1 cellular context compared by ENCODE assay signal in the genomic region with DNA sequence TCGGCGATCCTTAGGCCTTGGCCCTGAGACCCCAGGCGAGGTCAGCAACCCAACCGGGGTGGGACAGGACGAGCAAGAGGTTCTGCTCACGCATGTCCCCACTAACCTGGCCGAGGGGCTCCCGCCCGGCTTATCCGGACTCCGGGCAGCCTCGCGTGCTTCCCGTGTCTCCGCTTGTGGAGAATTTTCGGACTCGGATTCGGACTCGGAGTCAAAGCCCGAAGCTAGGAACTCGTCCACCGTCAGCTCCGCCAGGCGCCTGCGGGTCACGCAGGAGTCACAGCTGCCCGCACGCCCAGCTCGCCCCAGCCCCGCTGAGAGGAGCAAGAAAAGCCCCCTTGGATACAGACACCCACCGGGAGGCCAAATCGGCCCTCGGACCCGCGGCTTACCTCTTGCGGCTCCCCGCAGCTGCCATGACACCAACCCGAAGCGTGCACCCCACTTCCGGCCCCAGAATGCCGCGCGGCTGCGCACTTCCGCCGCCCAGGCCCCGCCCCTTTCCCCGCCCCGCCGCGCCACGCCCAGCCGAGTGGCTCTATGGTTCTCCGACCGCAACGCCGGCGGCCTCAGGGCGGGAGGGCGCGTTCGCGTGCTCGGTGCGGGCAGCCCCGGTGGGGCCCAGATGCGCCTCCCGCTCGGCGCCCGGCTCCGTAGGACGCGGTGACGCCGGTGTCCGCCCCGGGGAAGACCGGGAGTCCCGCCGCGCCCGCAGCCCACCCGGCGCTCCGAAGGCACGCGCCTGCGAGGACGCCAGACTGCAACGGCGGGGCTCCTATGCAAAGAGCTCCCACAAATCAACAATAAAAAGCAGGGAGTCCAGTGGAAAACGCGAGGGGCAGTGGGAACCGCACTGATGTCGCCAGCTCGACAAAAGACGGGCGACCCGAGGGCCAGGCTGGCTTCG.
A peak's percentile ranks its signal among the peaks of the same experiment; 100 is the strongest.
TF ChIP-seq lines count a peak whose summit lies in the region.

A gene (minus strand): TSS at position 434 of the 907 bp plus-strand sequence. CDS start 16 bp downstream, at position 418.

TF ChIP-seq in HepG2, 621 proteins besides CTCF, POLR2A, EP300 and RAD21 (continued from another document and continues in another):
- TF ChIP-seq, protein P1, sequence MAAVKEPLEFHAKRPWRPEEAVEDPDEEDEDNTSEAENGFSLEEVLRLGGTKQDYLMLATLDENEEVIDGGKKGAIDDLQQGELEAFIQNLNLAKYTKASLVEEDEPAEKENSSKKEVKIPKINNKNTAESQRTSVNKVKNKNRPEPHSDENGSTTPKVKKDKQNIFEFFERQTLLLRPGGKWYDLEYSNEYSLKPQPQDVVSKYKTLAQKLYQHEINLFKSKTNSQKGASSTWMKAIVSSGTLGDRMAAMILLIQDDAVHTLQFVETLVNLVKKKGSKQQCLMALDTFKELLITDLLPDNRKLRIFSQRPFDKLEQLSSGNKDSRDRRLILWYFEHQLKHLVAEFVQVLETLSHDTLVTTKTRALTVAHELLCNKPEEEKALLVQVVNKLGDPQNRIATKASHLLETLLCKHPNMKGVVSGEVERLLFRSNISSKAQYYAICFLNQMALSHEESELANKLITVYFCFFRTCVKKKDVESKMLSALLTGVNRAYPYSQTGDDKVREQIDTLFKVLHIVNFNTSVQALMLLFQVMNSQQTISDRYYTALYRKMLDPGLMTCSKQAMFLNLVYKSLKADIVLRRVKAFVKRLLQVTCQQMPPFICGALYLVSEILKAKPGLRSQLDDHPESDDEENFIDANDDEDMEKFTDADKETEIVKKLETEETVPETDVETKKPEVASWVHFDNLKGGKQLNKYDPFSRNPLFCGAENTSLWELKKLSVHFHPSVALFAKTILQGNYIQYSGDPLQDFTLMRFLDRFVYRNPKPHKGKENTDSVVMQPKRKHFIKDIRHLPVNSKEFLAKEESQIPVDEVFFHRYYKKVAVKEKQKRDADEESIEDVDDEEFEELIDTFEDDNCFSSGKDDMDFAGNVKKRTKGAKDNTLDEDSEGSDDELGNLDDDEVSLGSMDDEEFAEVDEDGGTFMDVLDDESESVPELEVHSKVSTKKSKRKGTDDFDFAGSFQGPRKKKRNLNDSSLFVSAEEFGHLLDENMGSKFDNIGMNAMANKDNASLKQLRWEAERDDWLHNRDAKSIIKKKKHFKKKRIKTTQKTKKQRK (IDR thresholded peaks at IDR 0.05; ENCODE audit: low read length), result no peak
- TF ChIP-seq JUN (CRISPR knock-in tag; IDR thresholded peaks at IDR 0.05) (no peak), ZNF746 (CRISPR knock-in tag; IDR thresholded peaks at IDR 0.05) (no peak), ARNTL (CRISPR knock-in tag; IDR thresholded peaks at IDR 0.05) (no peak), ZSCAN22 (CRISPR knock-in tag; IDR thresholded peaks at IDR 0.05) (no peak), ZNF75D (CRISPR knock-in tag; IDR thresholded peaks at IDR 0.05; ENCODE audit: borderline replicate concordance) (no peak), ZNF850 (CRISPR knock-in tag; conservative IDR thresholded peaks at IDR 0.05) (0 out of 2 replicates have a peak, but pooled peaks have one; percentile 23), XRCC5 (optimal IDR thresholded peaks at IDR 0.05; ENCODE audit: low read length) (no peak), MIER2 (CRISPR knock-in tag; IDR thresholded peaks at IDR 0.05) (no peak), NCOA5 (CRISPR knock-in tag; IDR thresholded peaks at IDR 0.05) (no peak), ZC3H4 (CRISPR knock-in tag; IDR thresholded peaks at IDR 0.05; ENCODE audit: borderline replicate concordance) (no peak), ZNF274 (CRISPR knock-in tag; IDR thresholded peaks at IDR 0.05) (no peak; the same call in 1 of the 2 replicates), KDM5B (CRISPR knock-in tag; IDR thresholded peaks at IDR 0.05; ENCODE audit: borderline replicate concordance) (no peak; the same call in none of the 2 replicates), HNF4A (CRISPR knock-in tag; IDR thresholded peaks at IDR 0.05) (no peak), ZNF460 (CRISPR knock-in tag; IDR thresholded peaks at IDR 0.05; ENCODE audit: borderline replicate concordance) (no peak; the same call in 1 of the 2 replicates), JUND (CRISPR knock-in tag; IDR thresholded peaks at IDR 0.05) (0 out of 2 replicates have a peak, but pooled peaks have one; percentile 21), ZNF878 (CRISPR knock-in tag; IDR thresholded peaks at IDR 0.05) (no peak), ATM (IDR thresholded peaks at IDR 0.05; ENCODE audit: borderline replicate concordance) (no peak), SAP130 (CRISPR knock-in tag; IDR thresholded peaks at IDR 0.05; ENCODE audit: low read depth) (peak; percentile 93), CEBPG (CRISPR knock-in tag; IDR thresholded peaks at IDR 0.05) (no peak), ZIK1 (CRISPR knock-in tag; IDR thresholded peaks at IDR 0.05; ENCODE audit: borderline replicate concordance, low read depth) (no peak), CREB1 (IDR thresholded peaks at IDR 0.05) (no peak), CREB1 (CRISPR knock-in tag; IDR thresholded peaks at IDR 0.05) (no peak), MEIS2 (CRISPR knock-in tag; IDR thresholded peaks at IDR 0.05) (peak; percentile 53; the same call in 1 of the 2 replicates), TAF15 (IDR thresholded peaks at IDR 0.05; ENCODE audit: low read depth, low read length, poor library complexity, severe bottlenecking) (no peak), HNRNPK (IDR thresholded peaks at IDR 0.05; ENCODE audit: low read depth, low read length, poor library complexity, severe bottlenecking) (peak; percentile 12), ZBTB42 (CRISPR knock-in tag; IDR thresholded peaks at IDR 0.05) (no peak), XBP1 (CRISPR knock-in tag; IDR thresholded peaks at IDR 0.05) (no peak), ZNF383 (CRISPR knock-in tag; IDR thresholded peaks at IDR 0.05; ENCODE audit: borderline replicate concordance) (no peak), CENPT (CRISPR knock-in tag; IDR thresholded peaks at IDR 0.05; ENCODE audit: low read depth) (no peak), TARDBP (CRISPR knock-in tag; IDR thresholded peaks at IDR 0.05) (peak; percentile 50; the same call in 1 of the 2 replicates), ZBTB8A (CRISPR knock-in tag; IDR thresholded peaks at IDR 0.05; ENCODE audit: borderline replicate concordance, low read depth) (no peak), ZNF558 (CRISPR knock-in tag; IDR thresholded peaks at IDR 0.05; ENCODE audit: borderline replicate concordance) (peak; percentile 72; the same call in 1 of the 2 replicates), MYC (CRISPR knock-in tag; IDR thresholded peaks at IDR 0.05; ENCODE audit: borderline replicate concordance) (peak; percentile 93), NR3C1 (CRISPR knock-in tag; IDR thresholded peaks at IDR 0.05) (no peak), ZFP36L2 (CRISPR knock-in tag; IDR thresholded peaks at IDR 0.05) (no peak), ZNF556 (CRISPR knock-in tag; IDR thresholded peaks at IDR 0.05; ENCODE audit: borderline replicate concordance) (0 out of 2 replicates have a peak, but pooled peaks have one; percentile 18), EZH2 (conservative IDR thresholded peaks at IDR 0.05; ENCODE audit: low read depth, low read length) (no peak)
- TF ChIP-seq, protein P2, sequence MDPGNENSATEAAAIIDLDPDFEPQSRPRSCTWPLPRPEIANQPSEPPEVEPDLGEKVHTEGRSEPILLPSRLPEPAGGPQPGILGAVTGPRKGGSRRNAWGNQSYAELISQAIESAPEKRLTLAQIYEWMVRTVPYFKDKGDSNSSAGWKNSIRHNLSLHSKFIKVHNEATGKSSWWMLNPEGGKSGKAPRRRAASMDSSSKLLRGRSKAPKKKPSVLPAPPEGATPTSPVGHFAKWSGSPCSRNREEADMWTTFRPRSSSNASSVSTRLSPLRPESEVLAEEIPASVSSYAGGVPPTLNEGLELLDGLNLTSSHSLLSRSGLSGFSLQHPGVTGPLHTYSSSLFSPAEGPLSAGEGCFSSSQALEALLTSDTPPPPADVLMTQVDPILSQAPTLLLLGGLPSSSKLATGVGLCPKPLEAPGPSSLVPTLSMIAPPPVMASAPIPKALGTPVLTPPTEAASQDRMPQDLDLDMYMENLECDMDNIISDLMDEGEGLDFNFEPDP (CRISPR knock-in tag; conservative IDR thresholded peaks at IDR 0.05), result no peak
- TF ChIP-seq, protein P3, sequence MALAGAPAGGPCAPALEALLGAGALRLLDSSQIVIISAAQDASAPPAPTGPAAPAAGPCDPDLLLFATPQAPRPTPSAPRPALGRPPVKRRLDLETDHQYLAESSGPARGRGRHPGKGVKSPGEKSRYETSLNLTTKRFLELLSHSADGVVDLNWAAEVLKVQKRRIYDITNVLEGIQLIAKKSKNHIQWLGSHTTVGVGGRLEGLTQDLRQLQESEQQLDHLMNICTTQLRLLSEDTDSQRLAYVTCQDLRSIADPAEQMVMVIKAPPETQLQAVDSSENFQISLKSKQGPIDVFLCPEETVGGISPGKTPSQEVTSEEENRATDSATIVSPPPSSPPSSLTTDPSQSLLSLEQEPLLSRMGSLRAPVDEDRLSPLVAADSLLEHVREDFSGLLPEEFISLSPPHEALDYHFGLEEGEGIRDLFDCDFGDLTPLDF (CRISPR knock-in tag; IDR thresholded peaks at IDR 0.05), result peak; percentile 59; the same call in 1 of the 2 replicates
- TF ChIP-seq, protein P4, sequence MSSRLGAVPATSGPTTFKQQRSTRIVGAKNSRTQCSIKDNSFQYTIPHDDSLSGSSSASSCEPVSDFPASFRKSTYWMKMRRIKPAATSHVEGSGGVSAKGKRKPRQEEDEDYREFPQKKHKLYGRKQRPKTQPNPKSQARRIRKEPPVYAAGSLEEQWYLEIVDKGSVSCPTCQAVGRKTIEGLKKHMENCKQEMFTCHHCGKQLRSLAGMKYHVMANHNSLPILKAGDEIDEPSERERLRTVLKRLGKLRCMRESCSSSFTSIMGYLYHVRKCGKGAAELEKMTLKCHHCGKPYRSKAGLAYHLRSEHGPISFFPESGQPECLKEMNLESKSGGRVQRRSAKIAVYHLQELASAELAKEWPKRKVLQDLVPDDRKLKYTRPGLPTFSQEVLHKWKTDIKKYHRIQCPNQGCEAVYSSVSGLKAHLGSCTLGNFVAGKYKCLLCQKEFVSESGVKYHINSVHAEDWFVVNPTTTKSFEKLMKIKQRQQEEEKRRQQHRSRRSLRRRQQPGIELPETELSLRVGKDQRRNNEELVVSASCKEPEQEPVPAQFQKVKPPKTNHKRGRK (CRISPR knock-in tag; IDR thresholded peaks at IDR 0.05), result no peak
- TF ChIP-seq, protein P5, sequence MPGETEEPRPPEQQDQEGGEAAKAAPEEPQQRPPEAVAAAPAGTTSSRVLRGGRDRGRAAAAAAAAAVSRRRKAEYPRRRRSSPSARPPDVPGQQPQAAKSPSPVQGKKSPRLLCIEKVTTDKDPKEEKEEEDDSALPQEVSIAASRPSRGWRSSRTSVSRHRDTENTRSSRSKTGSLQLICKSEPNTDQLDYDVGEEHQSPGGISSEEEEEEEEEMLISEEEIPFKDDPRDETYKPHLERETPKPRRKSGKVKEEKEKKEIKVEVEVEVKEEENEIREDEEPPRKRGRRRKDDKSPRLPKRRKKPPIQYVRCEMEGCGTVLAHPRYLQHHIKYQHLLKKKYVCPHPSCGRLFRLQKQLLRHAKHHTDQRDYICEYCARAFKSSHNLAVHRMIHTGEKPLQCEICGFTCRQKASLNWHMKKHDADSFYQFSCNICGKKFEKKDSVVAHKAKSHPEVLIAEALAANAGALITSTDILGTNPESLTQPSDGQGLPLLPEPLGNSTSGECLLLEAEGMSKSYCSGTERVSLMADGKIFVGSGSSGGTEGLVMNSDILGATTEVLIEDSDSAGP (CRISPR knock-in tag; IDR thresholded peaks at IDR 0.05; ENCODE audit: borderline replicate concordance), result peak; percentile 71
- TF ChIP-seq, protein P6, sequence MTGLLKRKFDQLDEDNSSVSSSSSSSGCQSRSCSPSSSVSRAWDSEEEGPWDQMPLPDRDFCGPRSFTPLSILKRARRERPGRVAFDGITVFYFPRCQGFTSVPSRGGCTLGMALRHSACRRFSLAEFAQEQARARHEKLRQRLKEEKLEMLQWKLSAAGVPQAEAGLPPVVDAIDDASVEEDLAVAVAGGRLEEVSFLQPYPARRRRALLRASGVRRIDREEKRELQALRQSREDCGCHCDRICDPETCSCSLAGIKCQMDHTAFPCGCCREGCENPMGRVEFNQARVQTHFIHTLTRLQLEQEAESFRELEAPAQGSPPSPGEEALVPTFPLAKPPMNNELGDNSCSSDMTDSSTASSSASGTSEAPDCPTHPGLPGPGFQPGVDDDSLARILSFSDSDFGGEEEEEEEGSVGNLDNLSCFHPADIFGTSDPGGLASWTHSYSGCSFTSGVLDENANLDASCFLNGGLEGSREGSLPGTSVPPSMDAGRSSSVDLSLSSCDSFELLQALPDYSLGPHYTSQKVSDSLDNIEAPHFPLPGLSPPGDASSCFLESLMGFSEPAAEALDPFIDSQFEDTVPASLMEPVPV (CRISPR knock-in tag; IDR thresholded peaks at IDR 0.05), result no peak
- TF ChIP-seq, protein P7, sequence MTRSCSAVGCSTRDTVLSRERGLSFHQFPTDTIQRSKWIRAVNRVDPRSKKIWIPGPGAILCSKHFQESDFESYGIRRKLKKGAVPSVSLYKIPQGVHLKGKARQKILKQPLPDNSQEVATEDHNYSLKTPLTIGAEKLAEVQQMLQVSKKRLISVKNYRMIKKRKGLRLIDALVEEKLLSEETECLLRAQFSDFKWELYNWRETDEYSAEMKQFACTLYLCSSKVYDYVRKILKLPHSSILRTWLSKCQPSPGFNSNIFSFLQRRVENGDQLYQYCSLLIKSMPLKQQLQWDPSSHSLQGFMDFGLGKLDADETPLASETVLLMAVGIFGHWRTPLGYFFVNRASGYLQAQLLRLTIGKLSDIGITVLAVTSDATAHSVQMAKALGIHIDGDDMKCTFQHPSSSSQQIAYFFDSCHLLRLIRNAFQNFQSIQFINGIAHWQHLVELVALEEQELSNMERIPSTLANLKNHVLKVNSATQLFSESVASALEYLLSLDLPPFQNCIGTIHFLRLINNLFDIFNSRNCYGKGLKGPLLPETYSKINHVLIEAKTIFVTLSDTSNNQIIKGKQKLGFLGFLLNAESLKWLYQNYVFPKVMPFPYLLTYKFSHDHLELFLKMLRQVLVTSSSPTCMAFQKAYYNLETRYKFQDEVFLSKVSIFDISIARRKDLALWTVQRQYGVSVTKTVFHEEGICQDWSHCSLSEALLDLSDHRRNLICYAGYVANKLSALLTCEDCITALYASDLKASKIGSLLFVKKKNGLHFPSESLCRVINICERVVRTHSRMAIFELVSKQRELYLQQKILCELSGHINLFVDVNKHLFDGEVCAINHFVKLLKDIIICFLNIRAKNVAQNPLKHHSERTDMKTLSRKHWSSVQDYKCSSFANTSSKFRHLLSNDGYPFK (CRISPR knock-in tag; IDR thresholded peaks at IDR 0.05; ENCODE audit: borderline replicate concordance), result peak; percentile 57; the same call in 1 of the 2 replicates
- TF ChIP-seq, protein P8, sequence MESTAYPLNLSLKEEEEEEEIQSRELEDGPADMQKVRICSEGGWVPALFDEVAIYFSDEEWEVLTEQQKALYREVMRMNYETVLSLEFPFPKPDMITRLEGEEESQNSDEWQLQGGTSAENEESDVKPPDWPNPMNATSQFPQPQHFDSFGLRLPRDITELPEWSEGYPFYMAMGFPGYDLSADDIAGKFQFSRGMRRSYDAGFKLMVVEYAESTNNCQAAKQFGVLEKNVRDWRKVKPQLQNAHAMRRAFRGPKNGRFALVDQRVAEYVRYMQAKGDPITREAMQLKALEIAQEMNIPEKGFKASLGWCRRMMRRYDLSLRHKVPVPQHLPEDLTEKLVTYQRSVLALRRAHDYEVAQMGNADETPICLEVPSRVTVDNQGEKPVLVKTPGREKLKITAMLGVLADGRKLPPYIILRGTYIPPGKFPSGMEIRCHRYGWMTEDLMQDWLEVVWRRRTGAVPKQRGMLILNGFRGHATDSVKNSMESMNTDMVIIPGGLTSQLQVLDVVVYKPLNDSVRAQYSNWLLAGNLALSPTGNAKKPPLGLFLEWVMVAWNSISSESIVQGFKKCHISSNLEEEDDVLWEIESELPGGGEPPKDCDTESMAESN (CRISPR knock-in tag; conservative IDR thresholded peaks at IDR 0.05), result 0 out of 2 replicates have a peak, but pooled peaks have one; percentile 55
